In the genomic region with DNA sequence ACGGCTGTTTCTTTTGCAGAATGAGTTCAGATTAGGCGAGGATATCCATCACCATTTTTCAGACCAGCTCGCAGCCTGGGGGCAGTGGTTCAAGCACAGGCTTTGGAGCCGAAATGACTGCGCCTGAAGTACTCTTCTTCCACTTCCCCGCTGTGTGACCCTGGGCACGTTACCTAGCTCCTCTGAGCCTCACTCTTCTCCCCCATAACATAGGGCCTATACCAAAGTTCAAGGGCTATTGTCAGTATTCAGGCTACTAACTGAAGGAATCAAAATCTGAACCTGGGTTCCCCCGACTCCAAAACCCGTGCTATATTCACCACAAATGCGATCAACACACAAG, we compare ENCODE assay signal across 7 cellular contexts. TPM values are rescaled to one million over a fixed set of nuclear protein-coding genes. Genes with fewer than 3 reads are reported as not detected.
DNase-seq lines count a peak whose midpoint lies in the region; ATAC-seq and TF ChIP-seq lines count a peak whose summit lies in the region.

No MANE protein-coding gene starts in this region.

- H3K9me3 Mint-ChIP-seq in dendritic cell treated with granulocyte-macrophage colony-stimulating factor and Interleukin-4, amounts not matched to agents 40 ng/mL and 50 ng/mL, for 4 days = no peaks in the 10 kb centered on the region

- H3K36me3 ChIP-seq in Loucy (ENCODE audit: insufficient read depth, low read length) (peaks cover 16% of the 10 kb centered on the region; the same call in 1 of the 2 replicates), neural cell (ENCODE audit: insufficient read depth, low read length) (no peaks in the 10 kb centered on the region)

- peak overlapping the region; percentile 60 for H3K27ac ChIP-seq in neural cell (ENCODE audit: low read length)

- TF ChIP-seq CTCF in Loucy (conservative IDR thresholded peaks at IDR 0.05; ENCODE audit: low read length) (no peak), neural cell (IDR thresholded peaks at IDR 0.05; ENCODE audit: poor library complexity, severe bottlenecking) (no peak)

- peaks cover 33% of the 10 kb centered on the region for H3K4me1 Mint-ChIP-seq in dendritic cell treated with granulocyte-macrophage colony-stimulating factor and Interleukin-4, amounts not matched to agents 40 ng/mL and 50 ng/mL, for 4 days (ENCODE audit: low read depth)

- TF ChIP-seq EP300 in neural cell (conservative IDR thresholded peaks at IDR 0.05; ENCODE audit: poor library complexity, severe bottlenecking) = no peak

- H3K27me3 Mint-ChIP-seq in dendritic cell treated with granulocyte-macrophage colony-stimulating factor and Interleukin-4, amounts not matched to agents 40 ng/mL and 50 ng/mL, for 4 days = no peaks in the 10 kb centered on the region

- no peaks in the 10 kb centered on the region for H4K20me1 ChIP-seq in Loucy (ENCODE audit: insufficient read depth, low read length, poor library complexity, severe bottlenecking)
- H4K20me1 ChIP-seq in neural cell (ENCODE audit: insufficient read depth) = no peaks in the 10 kb centered on the region

- no peak for TF ChIP-seq RAD21 in neural cell (conservative IDR thresholded peaks at IDR 0.05)

- no peak for DNase-seq in DMS153 treated with DMSO at 0.1 percent for 48 hours (lab: John Stamatoyannopoulos, UW; ENCODE audit: unreplicated experiment)
- no peak for DNase-seq in SIG-M5 treated with dmso at 0.1 percent for 504 hours (lab: John Stamatoyannopoulos, UW; ENCODE audit: unreplicated experiment)

- H3F3A ChIP-seq in Loucy (ENCODE audit: low read depth) = no peaks in the 10 kb centered on the region
- no peaks in the 10 kb centered on the region for H3F3A ChIP-seq in neural cell (ENCODE audit: insufficient read depth, low read length, poor library complexity, severe bottlenecking)

- H3K27ac Mint-ChIP-seq in dendritic cell treated with granulocyte-macrophage colony-stimulating factor and Interleukin-4, amounts not matched to agents 40 ng/mL and 50 ng/mL, for 4 days = peak overlapping the region; percentile 88

- H3K4me3 ChIP-seq in Loucy (ENCODE audit: low read length, poor library complexity, severe bottlenecking) (peak overlapping the region; percentile 95), neural cell (ENCODE audit: low read length) (peak overlapping the region; percentile 87)

- peaks cover 24% of the 10 kb centered on the region for H3K4me1 ChIP-seq in Loucy (ENCODE audit: insufficient read depth, low read length, poor library complexity, severe bottlenecking)

- H3K4me2 ChIP-seq in Loucy (ENCODE audit: low read depth, low read length, poor library complexity, severe bottlenecking) (peak overlapping the region; percentile 86), neural cell (ENCODE audit: low read length) (peak overlapping the region; percentile 95)

- intact Hi-C loops in dendritic cell treated with granulocyte-macrophage colony-stimulating factor and Interleukin-4, amounts not matched to agents 40 ng/mL and 50 ng/mL, for 4 days (cut with micrococcal nuclease) = loop anchor here (10.0 kb wide), 1 partner anchor 182 kb away; no protein-coding TSS in a partner anchor

- peak overlapping the region; percentile 85 for H2AFZ ChIP-seq in Loucy (ENCODE audit: low read length)
- peak overlapping the region; percentile 79 for H2AFZ ChIP-seq in neural cell (ENCODE audit: low read depth, low read length)

- H3K27me3 ChIP-seq in Loucy (ENCODE audit: insufficient read depth, low read length, poor library complexity, severe bottlenecking) (no peaks in the 10 kb centered on the region), neural cell (ENCODE audit: insufficient read depth, low read depth, low read length) (no peaks in the 10 kb centered on the region)

- H3K79me2 ChIP-seq in Loucy (ENCODE audit: insufficient read depth, low read length) (peaks cover 54% of the 10 kb centered on the region), neural cell (replicated peaks; ENCODE audit: insufficient read depth, low read length) (peaks cover 32% of the 10 kb centered on the region)

- H3K4me3 Mint-ChIP-seq in dendritic cell treated with granulocyte-macrophage colony-stimulating factor and Interleukin-4, amounts not matched to agents 40 ng/mL and 50 ng/mL, for 4 days = peak overlapping the region; percentile 90

- H3K9ac ChIP-seq in Loucy (ENCODE audit: low read depth, low read length, poor library complexity, severe bottlenecking) (peak overlapping the region; percentile 83), neural cell (ENCODE audit: low read length) (peak overlapping the region; percentile 88)

- H3K9me2 ChIP-seq in Loucy (replicated peaks; ENCODE audit: low read depth, low read length) = no peaks in the 10 kb centered on the region
- H3K9me2 ChIP-seq in neural cell (ENCODE audit: insufficient read depth, low read length) = no peaks in the 10 kb centered on the region

- ATAC-seq in GM19397 (IDR thresholded peaks at IDR 0.05; ENCODE audit: unreplicated experiment) (peak; percentile 8), GM18870 (IDR thresholded peaks at IDR 0.05; ENCODE audit: unreplicated experiment) (no peak)

- no peaks in the 10 kb centered on the region for H3K9me3 ChIP-seq in Loucy (ENCODE audit: insufficient read depth, low read depth, low read length)
- H3K9me3 ChIP-seq in neural cell (ENCODE audit: low read length) = no peaks in the 10 kb centered on the region

- H3K36me3 Mint-ChIP-seq in dendritic cell treated with granulocyte-macrophage colony-stimulating factor and Interleukin-4, amounts not matched to agents 40 ng/mL and 50 ng/mL, for 4 days (ENCODE audit: low read depth) = peaks cover 68% of the 10 kb centered on the region

TF ChIP-seq in neural cell, 6 proteins besides CTCF, POLR2A, EP300 and RAD21:
- no peak for TF ChIP-seq EZH2 (IDR thresholded peaks at IDR 0.05; ENCODE audit: borderline replicate concordance, insufficient read depth, low read length, poor library complexity, severe bottlenecking)
- TF ChIP-seq SMC3 (conservative IDR thresholded peaks at IDR 0.05; ENCODE audit: poor library complexity) = no peak
- TF ChIP-seq, protein P1, sequence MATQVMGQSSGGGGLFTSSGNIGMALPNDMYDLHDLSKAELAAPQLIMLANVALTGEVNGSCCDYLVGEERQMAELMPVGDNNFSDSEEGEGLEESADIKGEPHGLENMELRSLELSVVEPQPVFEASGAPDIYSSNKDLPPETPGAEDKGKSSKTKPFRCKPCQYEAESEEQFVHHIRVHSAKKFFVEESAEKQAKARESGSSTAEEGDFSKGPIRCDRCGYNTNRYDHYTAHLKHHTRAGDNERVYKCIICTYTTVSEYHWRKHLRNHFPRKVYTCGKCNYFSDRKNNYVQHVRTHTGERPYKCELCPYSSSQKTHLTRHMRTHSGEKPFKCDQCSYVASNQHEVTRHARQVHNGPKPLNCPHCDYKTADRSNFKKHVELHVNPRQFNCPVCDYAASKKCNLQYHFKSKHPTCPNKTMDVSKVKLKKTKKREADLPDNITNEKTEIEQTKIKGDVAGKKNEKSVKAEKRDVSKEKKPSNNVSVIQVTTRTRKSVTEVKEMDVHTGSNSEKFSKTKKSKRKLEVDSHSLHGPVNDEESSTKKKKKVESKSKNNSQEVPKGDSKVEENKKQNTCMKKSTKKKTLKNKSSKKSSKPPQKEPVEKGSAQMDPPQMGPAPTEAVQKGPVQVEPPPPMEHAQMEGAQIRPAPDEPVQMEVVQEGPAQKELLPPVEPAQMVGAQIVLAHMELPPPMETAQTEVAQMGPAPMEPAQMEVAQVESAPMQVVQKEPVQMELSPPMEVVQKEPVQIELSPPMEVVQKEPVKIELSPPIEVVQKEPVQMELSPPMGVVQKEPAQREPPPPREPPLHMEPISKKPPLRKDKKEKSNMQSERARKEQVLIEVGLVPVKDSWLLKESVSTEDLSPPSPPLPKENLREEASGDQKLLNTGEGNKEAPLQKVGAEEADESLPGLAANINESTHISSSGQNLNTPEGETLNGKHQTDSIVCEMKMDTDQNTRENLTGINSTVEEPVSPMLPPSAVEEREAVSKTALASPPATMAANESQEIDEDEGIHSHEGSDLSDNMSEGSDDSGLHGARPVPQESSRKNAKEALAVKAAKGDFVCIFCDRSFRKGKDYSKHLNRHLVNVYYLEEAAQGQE (IDR thresholded peaks at IDR 0.05; ENCODE audit: borderline replicate concordance) = no peak
- TF ChIP-seq POLR2AphosphoS5 (IDR thresholded peaks at IDR 0.05) = no peak
- TF ChIP-seq TAF1 (IDR thresholded peaks at IDR 0.05; ENCODE audit: low read depth) = no peak
- no peak for TF ChIP-seq MXI1 (conservative IDR thresholded peaks at IDR 0.05; ENCODE audit: poor library complexity, severe bottlenecking)

RNA-seq across cellular contexts. Expression of a gene that starts 0.4 kb away (rescaled TPM):
- polyA plus RNA-seq in neural cell = 137 and 139 TPM in 2 replicates
- polyA minus RNA-seq in neural cell = 34.3 and 38.3 TPM in 2 replicates

RNA-seq across cellular contexts. Expression of a gene that starts 0.4 kb away (rescaled TPM):
- polyA plus RNA-seq in neural cell = 9.5 and 12.9 TPM in 2 replicates
- 22.1 and 24.6 TPM in 2 replicates for polyA minus RNA-seq in neural cell
